ENCODE assay signal across 30 cellular contexts in the genomic region with DNA sequence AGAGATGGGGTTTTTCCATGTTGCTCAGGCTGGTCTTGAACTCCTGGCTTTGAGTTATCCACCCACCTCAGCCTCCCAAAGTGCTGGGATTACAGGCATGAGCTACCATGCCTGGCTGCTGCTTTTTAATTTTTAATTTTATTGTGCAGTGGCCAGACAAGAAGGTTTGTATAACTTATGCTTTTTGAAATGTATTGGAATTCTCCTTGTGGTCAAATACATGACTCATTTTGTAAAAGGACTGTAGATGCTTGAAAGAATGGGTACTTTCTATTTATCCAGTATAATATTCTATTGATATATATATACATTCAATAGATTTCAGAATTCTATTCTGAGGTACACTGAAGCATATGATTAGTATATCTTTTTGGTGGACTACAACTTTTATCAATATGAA.
DNase-seq lines count a peak whose midpoint lies in the region; ATAC-seq and TF ChIP-seq lines count a peak whose summit lies in the region.
"Had no signal": no experiment of that assay in that cellular context is flagged by ENCODE, and none has a peak within 500 bp of the region (broad histone marks: within the 10 kb centered on the region; RNA-seq: fewer than 3 reads in every experiment).

No MANE protein-coding gene starts in this region.

- H3K4me1 ChIP-seq in PC-3 (ENCODE audit: insufficient read depth, low read length), result no peaks in the 10 kb centered on the region
- H3K4me1 ChIP-seq in SJCRH30, result peaks cover 9% of the 10 kb centered on the region
- no peaks in the 10 kb centered on the region for H3K4me1 ChIP-seq in testis
- H3K4me1 ChIP-seq: left lung, parathyroid adenoma had no signal

- no peak overlapping the region for H3K9ac ChIP-seq in PC-3 (ENCODE audit: low read length)
- H3K9ac ChIP-seq: parathyroid adenoma had no signal

- H2AFZ ChIP-seq in PC-3 (ENCODE audit: low read length), result no peak overlapping the region
- H2AFZ ChIP-seq: parathyroid adenoma had no signal

- no peaks in the 10 kb centered on the region for H4K20me1 ChIP-seq in PC-3 (ENCODE audit: low read length)

- H3F3A ChIP-seq in PC-3 (ENCODE audit: low read length, unreplicated experiment), result no peaks in the 10 kb centered on the region

- TF ChIP-seq CTCF in AG10803 (conservative IDR thresholded peaks at IDR 0.05; ENCODE audit: low read length), result no peak
- no peak for TF ChIP-seq CTCF in PC-3 (conservative IDR thresholded peaks at IDR 0.05; ENCODE audit: low read depth, low read length)
- TF ChIP-seq CTCF in testis (IDR thresholded peaks at IDR 0.05), result no peak

- peak; percentile 53 for DNase-seq in AG10803 (ENCODE audit: low read depth)
- DNase-seq in PC-3, result peak; percentile 28
- peak; percentile 47 for DNase-seq in dedifferentiated amniotic fluid mesenchymal stem cell (ENCODE audit: extremely low spot score)
- peak; percentile 19 for DNase-seq in kidney tubule cell (ENCODE audit: low spot score)
- DNase-seq in SJCRH30, result no peak
- DNase-seq in AG20443 (ENCODE audit: low spot score), result no peak
- no peak for DNase-seq in testis
- no peak for DNase-seq in stimulated activated CD4-positive, alpha-beta T cell treated with anti-CD3 and anti-CD28 coated beads, Interleukin-4, amount 100 ng/mL, for 24 hours
- DNase-seq: ACHN; activated CD4-positive, alpha-beta T cell treated with anti-CD3 and anti-CD28 coated beads for 1 hour; activated naive CD4-positive, alpha-beta T cell treated with Interleukin-2 at 50 U/mL for 16 hours; activated T-cell treated with anti-CD3 and anti-CD28 coated beads, Interleukin-2, amount 50 U/mL, for 4 hours; CD4-positive, alpha-beta memory T cell; DMS153; esophagus squamous epithelium; KG1; left lung; midbrain; MV-4-11; NCI-H187; NCI-H774; OCI-M1; right cardiac atrium; Right ventricle myocardium superior; stimulated activated CD4-positive, alpha-beta T cell treated with anti-CD3 and anti-CD28 coated beads, Interleukin-15, amount 100 ng/mL, for 24 hours; stimulated activated CD8-positive, alpha-beta memory T cell treated with anti-CD3 and anti-CD28 coated beads, Interleukin-4, amount 100 ng/mL, for 48 hours; SW 1271; upper lobe of left lung had no signal

- H3K9me2 ChIP-seq in PC-3 (replicated peaks; ENCODE audit: low read length), result no peaks in the 10 kb centered on the region

- intact Hi-C loops in PC-3 (cut with micrococcal nuclease), result no loop called here
- intact Hi-C loops in testis (cut with DNase I; ENCODE audit: low total_unique reads), result no loop called here

- ATAC-seq in PC-3, result no peak
- ATAC-seq: activated T-cell treated with anti-CD3 and anti-CD28 coated beads, Interleukin-2, amount 50 U/mL, for 4 hours; left lung; natural killer cell treated with Interleukin-12 subunit alpha and Interleukin-12 subunit beta and Interleukin-15 and Interleukin-18, amount 100 ng/mL, for 72 hours; right cardiac atrium had no signal

- POLR2A ChIA-PET in PC-3 (lab: Charles Lee; ENCODE audit: unreplicated experiment), result interaction anchor here (0.6 kb wide), 1 partner anchor 25 kb away, joined by 8 read pairs; no protein-coding TSS in a partner anchor

- H3K9me3 ChIP-seq in PC-3 (ENCODE audit: low read length) (no peaks in the 10 kb centered on the region), SJCRH30 (replicated peaks) (peaks cover 13% of the 10 kb centered on the region), testis (no peaks in the 10 kb centered on the region)
- H3K9me3 ChIP-seq: esophagus squamous epithelium, left lung, upper lobe of left lung had no signal

- H3K36me3 ChIP-seq in PC-3 (ENCODE audit: low read depth, low read length), result no peaks in the 10 kb centered on the region
- no peaks in the 10 kb centered on the region for H3K36me3 ChIP-seq in SJCRH30
- H3K36me3 ChIP-seq in testis (ENCODE audit: low read depth, missing control alignments), result no peaks in the 10 kb centered on the region
- H3K36me3 ChIP-seq: esophagus squamous epithelium, left lung, upper lobe of left lung had no signal

- no peaks in the 10 kb centered on the region for H3K79me2 ChIP-seq in PC-3 (ENCODE audit: low read length)
- H3K79me2 ChIP-seq: parathyroid adenoma had no signal

- H3K4me3 ChIP-seq in AG10803 (ENCODE audit: low read length) (no peak overlapping the region), PC-3 (ENCODE audit: low read length) (no peak overlapping the region), SJCRH30 (no peak overlapping the region), testis (no peak overlapping the region)
- H3K4me3 ChIP-seq: esophagus squamous epithelium, left lung, upper lobe of left lung had no signal

- TF ChIP-seq POLR2A in testis (IDR thresholded peaks at IDR 0.05), result no peak

- H3K27ac ChIP-seq in PC-3 (ENCODE audit: low read length) (no peak overlapping the region), SJCRH30 (no peak overlapping the region), testis (no peak overlapping the region)
- H3K27ac ChIP-seq: esophagus squamous epithelium, left lung, parathyroid adenoma, upper lobe of left lung had no signal

- CTCF ChIA-PET in PC-3 (lab: Charles Lee), result no interaction called here

- H3K27me3 ChIP-seq in PC-3 (ENCODE audit: low read length) (peaks cover 20% of the 10 kb centered on the region; the same call in 1 of the 2 replicates), SJCRH30 (no peaks in the 10 kb centered on the region; the same call in 1 of the 2 replicates), testis (no peaks in the 10 kb centered on the region)
- H3K27me3 ChIP-seq: left lung, upper lobe of left lung had no signal

- no peak overlapping the region for H3K4me2 ChIP-seq in PC-3 (ENCODE audit: low read length)

- no TSS peak for BruUV-seq in PC-3 (replicated peaks; lab: Mats Ljungman, UMichigan)

Comparison
In these comparisons a context has a peak if more than half of its experiments do, and no peak if none do; other contexts are left out.
1. DNase-seq: peak in AG10803 (single experiment), PC-3 (single experiment), dedifferentiated amniotic fluid mesenchymal stem cell (single experiment) and kidney tubule cell (single experiment); none in SJCRH30 (0 of 2), AG20443 (single experiment), testis (single experiment) and stimulated activated CD4-positive, alpha-beta T cell treated with anti-CD3 and anti-CD28 coated beads, Interleukin-4, amount 100 ng/mL, for 24 hours (single experiment).